9 cellular contexts compared by ENCODE assay signal in genomic region chr5:116573279-116573616, GRCh38. TPM values are rescaled to one million over a fixed set of nuclear protein-coding genes. Genes with fewer than 3 reads are reported as not detected.
DNase-seq lines count a peak whose midpoint lies in the region; ATAC-seq and TF ChIP-seq lines count a peak whose summit lies in the region.
"Had no signal": no experiment of that assay in that cellular context is flagged by ENCODE, and none has a peak within 500 bp of the region (broad histone marks: within the 10 kb centered on the region; RNA-seq: fewer than 3 reads in every experiment).

No MANE protein-coding gene starts in this region.

- peak; percentile 28 for DNase-seq in Daoy (ENCODE audit: low read depth)
- DNase-seq in NCI-H2171 (lab: John Stamatoyannopoulos, UW): peak; percentile 25
- no peak for DNase-seq in effector memory CD8-positive, alpha-beta T cell
- DNase-seq in uterus: peak in 1 of 2 donors; percentile 21
- DNase-seq in stimulated activated naive CD4-positive, alpha-beta T cell treated with Interleukin-2 at 50 U/mL for 16 hours (lab: John Stamatoyannopoulos, UW): no peak
- no peak for DNase-seq in DMS153 treated with DMSO at 0.1 percent for 48 hours (lab: John Stamatoyannopoulos, UW; ENCODE audit: unreplicated experiment)

- H3K4me3 ChIP-seq in muscle layer of duodenum (ENCODE audit: low read depth in 1 of 2, low read length in 2 of 2) (peak overlapping the region; percentile 83 to 93), uterus (peak overlapping the region; percentile 49 to 54)

- intact Hi-C loops in uterus (cut with DNase I; ENCODE audit: low total_unique reads): no loop called here

- peaks cover 4% of the 10 kb centered on the region for H3K27me3 ChIP-seq in muscle layer of duodenum (ENCODE audit: low read depth, low read length)
- no peaks in the 10 kb centered on the region for H3K27me3 ChIP-seq in uterus

- H3K36me3 ChIP-seq in muscle layer of duodenum (ENCODE audit: control insufficient read depth in 1 of 2, insufficient read depth in 2 of 2, low read length in 2 of 2): no peaks in the 10 kb centered on the region
- no peaks in the 10 kb centered on the region for H3K36me3 ChIP-seq in uterus

- no peak for TF ChIP-seq CTCF in uterus (IDR thresholded peaks at IDR 0.05)

- peaks cover 72 to 78% of the 10 kb centered on the region in 2 donors for H3K27me3 Mint-ChIP-seq in effector memory CD8-positive, alpha-beta T cell

- H3K9me3 ChIP-seq in muscle layer of duodenum (ENCODE audit: control insufficient read depth in 1 of 2, low read length in 2 of 2): no peaks in the 10 kb centered on the region
- H3K9me3 ChIP-seq in uterus: no peaks in the 10 kb centered on the region

- H3K27ac ChIP-seq in muscle layer of duodenum (ENCODE audit: low read length): peak overlapping the region; percentile 68
- H3K27ac ChIP-seq in uterus: peak overlapping the region; percentile 67 to 83
- H3K27ac ChIP-seq: KMS-11 had no signal

- peaks cover 0 to 3% of the 10 kb centered on the region in 2 donors for H3K9me3 Mint-ChIP-seq in effector memory CD8-positive, alpha-beta T cell

- H3K4me1 ChIP-seq in muscle layer of duodenum (ENCODE audit: control insufficient read depth in 1 of 2, insufficient read depth in 2 of 2, low read length in 2 of 2) (peaks cover 0 to 11% of the 10 kb centered on the region in 2 donors), uterus (no peaks in the 10 kb centered on the region)

- H3K36me3 Mint-ChIP-seq in effector memory CD8-positive, alpha-beta T cell (ENCODE audit: insufficient read depth): peaks cover 2% of the 10 kb centered on the region

- no peak overlapping the region for H3K27ac Mint-ChIP-seq in effector memory CD8-positive, alpha-beta T cell

- peak overlapping the region; percentile 46 to 59 for H3K4me3 Mint-ChIP-seq in effector memory CD8-positive, alpha-beta T cell

- no peak for TF ChIP-seq POLR2A in uterus (IDR thresholded peaks at IDR 0.05)

- no peak for ATAC-seq in effector memory CD8-positive, alpha-beta T cell (replicated peaks)
- ATAC-seq in HG03378 (IDR thresholded peaks at IDR 0.05; ENCODE audit: unreplicated experiment): no peak

- H3K4me1 Mint-ChIP-seq in effector memory CD8-positive, alpha-beta T cell (ENCODE audit: low read depth in 2 of 2): peaks cover 15% of the 10 kb centered on the region in 2 donors

RNA-seq across cellular contexts. Expression of gene SEMA6A, which starts 1.4 kb away (rescaled TPM):
- 0.34 and 4.9 TPM in 2 replicates for total RNA-seq in Daoy (2014; rRNA removed; shearing (Covaris generic))
- total RNA-seq in uterus: 100 to 1,000 TPM in 1 of 4 donors, 10 to 100 TPM in 3; 22.4 to 118 (median 48.7) TPM

Comparison
In these comparisons a context has a peak if more than half of its experiments do, and no peak if none do; other contexts are left out.
1. DNase-seq: peak in Daoy (single experiment) and NCI-H2171 (single experiment); none in effector memory CD8-positive, alpha-beta T cell (0 of 3), stimulated activated naive CD4-positive, alpha-beta T cell treated with Interleukin-2 at 50 U/mL for 16 hours (single experiment) and DMS153 treated with DMSO at 0.1 percent for 48 hours (single experiment).